16 cellular contexts compared by ENCODE assay signal in genomic region chr4:183172881-183173280, GRCh38.
"Had no signal": no experiment of that assay in that cellular context is flagged by ENCODE, and none has a peak within 500 bp of the region (broad histone marks: within the 10 kb centered on the region; RNA-seq: fewer than 3 reads in every experiment).

No MANE protein-coding gene starts in this region.

- H3K4me3 Mint-ChIP-seq: activated B cell treated with CpG ODN at 0.5 μM for 24 hours; activated CD4-positive, alpha-beta memory T cell treated with anti-CD3 and anti-CD28 coated beads for 36 hours; activated naive CD8-positive, alpha-beta T cell treated with anti-CD3 and anti-CD28 coated beads for 36 hours; activated T-helper 17 cell treated with anti-CD3 and anti-CD28 coated beads, Interleukin-2, amount 50 U/mL, for 72 hours had no signal

- H3K4me1 ChIP-seq: parathyroid adenoma had no signal

- ATAC-seq: activated T-helper 17 cell treated with anti-CD3 and anti-CD28 coated beads, Interleukin-2, amount 50 U/mL, for 72 hours; body of pancreas; foreskin keratinocyte had no signal

- H3K9me3 Mint-ChIP-seq: activated B cell treated with CpG ODN at 0.5 μM for 24 hours; activated CD4-positive, alpha-beta memory T cell treated with anti-CD3 and anti-CD28 coated beads for 36 hours; activated naive CD8-positive, alpha-beta T cell treated with anti-CD3 and anti-CD28 coated beads for 36 hours; activated T-helper 17 cell treated with anti-CD3 and anti-CD28 coated beads, Interleukin-2, amount 50 U/mL, for 72 hours had no signal

- H3K9ac ChIP-seq: parathyroid adenoma had no signal

- H3K27ac ChIP-seq: dorsolateral prefrontal cortex, epithelial cell of prostate, foreskin keratinocyte, parathyroid adenoma, spleen had no signal

- H3K9me3 ChIP-seq: body of pancreas, spleen, thyroid gland had no signal

- H3K4me1 Mint-ChIP-seq: activated B cell treated with CpG ODN at 0.5 μM for 24 hours; activated naive CD8-positive, alpha-beta T cell treated with anti-CD3 and anti-CD28 coated beads for 36 hours; activated T-helper 17 cell treated with anti-CD3 and anti-CD28 coated beads, Interleukin-2, amount 50 U/mL, for 72 hours had no signal

- H3K27ac Mint-ChIP-seq: activated B cell treated with CpG ODN at 0.5 μM for 24 hours; activated CD4-positive, alpha-beta memory T cell treated with anti-CD3 and anti-CD28 coated beads for 36 hours; activated naive CD8-positive, alpha-beta T cell treated with anti-CD3 and anti-CD28 coated beads for 36 hours; activated T-helper 17 cell treated with anti-CD3 and anti-CD28 coated beads, Interleukin-2, amount 50 U/mL, for 72 hours had no signal

- H3K27me3 Mint-ChIP-seq: activated T-helper 17 cell treated with anti-CD3 and anti-CD28 coated beads, Interleukin-2, amount 50 U/mL, for 72 hours had no signal

- H3K79me2 ChIP-seq: parathyroid adenoma had no signal

- H2AFZ ChIP-seq: parathyroid adenoma had no signal

- DNase-seq: activated B cell treated with CpG ODN at 0.5 μM for 24 hours; activated CD4-positive, alpha-beta memory T cell treated with anti-CD3 and anti-CD28 coated beads for 36 hours; activated CD4-positive, alpha-beta T cell treated with anti-CD3 and anti-CD28 coated beads for 4 hours; activated naive CD4-positive, alpha-beta T cell; activated naive CD8-positive, alpha-beta T cell treated with anti-CD3 and anti-CD28 coated beads for 36 hours; amygdala; body of pancreas; caudate nucleus; dorsolateral prefrontal cortex; foreskin keratinocyte; spleen; stimulated activated naive CD4-positive, alpha-beta T cell had no signal

- H3K36me3 Mint-ChIP-seq: activated CD4-positive, alpha-beta memory T cell treated with anti-CD3 and anti-CD28 coated beads for 36 hours; activated naive CD8-positive, alpha-beta T cell treated with anti-CD3 and anti-CD28 coated beads for 36 hours had no signal

- H3K27me3 ChIP-seq: body of pancreas, dorsolateral prefrontal cortex, foreskin keratinocyte, spleen, thyroid gland had no signal

- H3K4me3 ChIP-seq: body of pancreas, spleen, thyroid gland had no signal

- H3K36me3 ChIP-seq: spleen, thyroid gland had no signal
